Comparison of ENCODE assay signal across 26 cellular contexts in the genomic region with DNA sequence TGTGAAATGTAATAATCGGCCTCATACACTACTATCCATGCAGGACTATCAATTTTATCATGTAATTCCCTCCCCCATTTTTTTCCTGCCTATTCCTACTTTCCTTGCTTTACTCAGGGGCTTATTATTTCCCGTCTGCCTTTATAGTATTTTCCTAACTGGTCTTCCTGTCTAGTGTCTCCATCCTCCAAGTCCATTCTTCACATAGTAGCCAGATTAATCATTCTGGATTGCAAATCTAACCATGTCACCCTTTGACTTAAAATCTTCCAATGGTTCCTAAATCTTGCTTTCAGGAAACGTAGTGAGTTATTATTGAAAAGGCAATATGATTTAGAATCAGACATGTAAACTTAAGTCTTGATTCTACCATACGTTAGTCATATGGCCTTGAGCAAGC.
DNase-seq lines count a peak whose midpoint lies in the region; ATAC-seq, FAIRE-seq and TF ChIP-seq lines count a peak whose summit lies in the region.
"Had no signal": no experiment of that assay in that cellular context is flagged by ENCODE, and none has a peak within 500 bp of the region (broad histone marks: within the 10 kb centered on the region; RNA-seq: fewer than 3 reads in every experiment).

No MANE protein-coding gene starts in this region.

- peaks cover 5% of the 10 kb centered on the region for H3K9me3 Mint-ChIP-seq in astrocyte (ENCODE audit: unreplicated experiment)
- H3K9me3 Mint-ChIP-seq: activated B cell treated with CpG ODN at 0.5 μM for 24 hours; activated T-helper 2 cell treated with anti-CD3 and anti-CD28 coated beads, Interferon-gamma antibody, Interleukin-2, Interleukin-4, amounts not matched to agents 10 μg/mL and 5 μg/mL and 100 μg/mL, durations not matched to agents 14 hours and 24 hours and 36 hours had no signal

- H3K36me3 ChIP-seq in astrocyte (ENCODE audit: insufficient read depth, low read length) (no peaks in the 10 kb centered on the region), left lung (no peaks in the 10 kb centered on the region)
- H3K36me3 ChIP-seq: prostate gland, thyroid gland had no signal

- no peaks in the 10 kb centered on the region for H3K27me3 Mint-ChIP-seq in astrocyte (ENCODE audit: low read depth, unreplicated experiment)
- H3K27me3 Mint-ChIP-seq: activated B cell treated with CpG ODN at 0.5 μM for 24 hours; activated naive CD8-positive, alpha-beta T cell treated with anti-CD3 and anti-CD28 coated beads, Interleukin-2, amount 10 ng/mL, durations not matched to agents 7 days and 5 days had no signal

- intact Hi-C loops in left lung (cut with DNase I), result no loop called here

- H3K9me3 ChIP-seq in astrocyte (ENCODE audit: insufficient read depth, low read depth, low read length) (no peaks in the 10 kb centered on the region), left lung (peaks cover 0 to 2% of the 10 kb centered on the region in 2 donors)
- H3K9me3 ChIP-seq: prostate gland, thyroid gland had no signal

- H3K4me1 ChIP-seq in astrocyte (ENCODE audit: insufficient read depth, low read length) (peaks cover 19% of the 10 kb centered on the region), left lung (peaks cover 0 to 4% of the 10 kb centered on the region in 2 donors)
- H3K4me1 ChIP-seq: prostate gland, thyroid gland had no signal

- H3K36me3 Mint-ChIP-seq in astrocyte (ENCODE audit: low read depth, unreplicated experiment), result peaks cover 13% of the 10 kb centered on the region
- H3K36me3 Mint-ChIP-seq: activated naive CD8-positive, alpha-beta T cell treated with anti-CD3 and anti-CD28 coated beads, Interleukin-2, amount 10 ng/mL, durations not matched to agents 7 days and 5 days had no signal

- H3K79me2 ChIP-seq in astrocyte (ENCODE audit: insufficient read depth, low read length), result no peaks in the 10 kb centered on the region

- H3K4me3 ChIP-seq in astrocyte (ENCODE audit: insufficient read depth, low read depth, low read length) (no peak overlapping the region), fibroblast of villous mesenchyme (ENCODE audit: low read depth, low read length) (no peak overlapping the region), left lung (no peak overlapping the region)
- H3K4me3 ChIP-seq: coronary artery, prostate gland, smooth muscle cell, thyroid gland had no signal

- no peak for TF ChIP-seq CTCF in astrocyte (IDR thresholded peaks at IDR 0.05; ENCODE audit: insufficient read depth, low read depth, low read length)
- TF ChIP-seq CTCF in fibroblast of villous mesenchyme (IDR thresholded peaks at IDR 0.05; ENCODE audit: insufficient read depth, low read depth, low read length), result no peak
- no peak for TF ChIP-seq CTCF in left lung (IDR thresholded peaks at IDR 0.05)

- H3K27ac Mint-ChIP-seq in astrocyte (ENCODE audit: unreplicated experiment), result peak overlapping the region; percentile 90
- H3K27ac Mint-ChIP-seq: activated B cell treated with CpG ODN at 0.5 μM for 24 hours; activated naive CD8-positive, alpha-beta T cell treated with anti-CD3 and anti-CD28 coated beads, Interleukin-2, amount 10 ng/mL, durations not matched to agents 7 days and 5 days; activated T-helper 2 cell treated with anti-CD3 and anti-CD28 coated beads, Interferon-gamma antibody, Interleukin-2, Interleukin-4, amounts not matched to agents 10 μg/mL and 5 μg/mL and 100 μg/mL, durations not matched to agents 14 hours and 24 hours and 36 hours had no signal

- H3K9ac ChIP-seq in astrocyte (ENCODE audit: low read length), result no peak overlapping the region

- DNase-seq in HS-27A (ENCODE audit: low read depth) (peak; percentile 46), astrocyte (ENCODE audit: low read depth) (peak; percentile 79), fibroblast of villous mesenchyme (ENCODE audit: low read depth) (peak; percentile 10), DMS53 treated with DMSO at 0.1 percent for 48 hours (lab: John Stamatoyannopoulos, UW; ENCODE audit: unreplicated experiment) (no peak), left lung (no peak), putamen (ENCODE audit: low spot score) (no peak)
- DNase-seq: activated B cell treated with CpG ODN at 0.5 μM for 24 hours; activated CD4-positive, alpha-beta T cell treated with anti-CD3 and anti-CD28 coated beads, Interleukin-2, amount 50 U/mL, for 4 hours; activated CD8-positive, alpha-beta memory T cell treated with anti-CD3 and anti-CD28 coated beads, Interleukin-2, amount 50 U/mL, for 4 hours; activated naive CD8-positive, alpha-beta T cell treated with anti-CD3 and anti-CD28 coated beads, Interleukin-2, amount 10 ng/mL, durations not matched to agents 7 days and 5 days; COR-L47; GOT3; hippocampal formation; MM.1S; NCI-H1436; NCI-H2171; NCI-H526; stimulated activated naive CD4-positive, alpha-beta T cell treated with Interleukin-2 at 50 U/mL for 16 hours; T-helper 9 cell; thyroid gland had no signal

- peak overlapping the region; percentile 28 for H3K4me3 Mint-ChIP-seq in astrocyte (ENCODE audit: unreplicated experiment)
- H3K4me3 Mint-ChIP-seq: activated B cell treated with CpG ODN at 0.5 μM for 24 hours; activated naive CD8-positive, alpha-beta T cell treated with anti-CD3 and anti-CD28 coated beads, Interleukin-2, amount 10 ng/mL, durations not matched to agents 7 days and 5 days had no signal

- peak; percentile 26 for FAIRE-seq in astrocyte (lab: Jason Lieb, UNC)

- H3K4me2 ChIP-seq in astrocyte (ENCODE audit: low read length), result peak overlapping the region; percentile 67
- H3K4me2 ChIP-seq: smooth muscle cell had no signal

- H3K27me3 ChIP-seq in astrocyte (ENCODE audit: insufficient read depth, low read length) (no peaks in the 10 kb centered on the region), left lung (no peaks in the 10 kb centered on the region)
- H3K27me3 ChIP-seq: thyroid gland had no signal

- H2AFZ ChIP-seq in astrocyte (ENCODE audit: low read depth, low read length), result no peak overlapping the region

- no peaks in the 10 kb centered on the region for H4K20me1 ChIP-seq in astrocyte (ENCODE audit: insufficient read depth, low read length)

- no peak for ATAC-seq in left lung
- ATAC-seq in HG03095 (IDR thresholded peaks at IDR 0.05; ENCODE audit: unreplicated experiment), result no peak

- H3K27ac ChIP-seq in astrocyte (ENCODE audit: low read depth, low read length) (peak overlapping the region; percentile 69), left lung (no peak overlapping the region)
- H3K27ac ChIP-seq: coronary artery, HL-60, prostate gland, thyroid gland had no signal

- H3K4me1 Mint-ChIP-seq in astrocyte (ENCODE audit: low read depth, unreplicated experiment), result peaks cover 16% of the 10 kb centered on the region
- H3K4me1 Mint-ChIP-seq: activated B cell treated with CpG ODN at 0.5 μM for 24 hours; activated naive CD8-positive, alpha-beta T cell treated with anti-CD3 and anti-CD28 coated beads, Interleukin-2, amount 10 ng/mL, durations not matched to agents 7 days and 5 days had no signal

Comparison
In these comparisons a context has a peak if more than half of its experiments do, and no peak if none do; other contexts are left out.
1. DNase-seq: peak in HS-27A (single experiment), astrocyte (single experiment) and fibroblast of villous mesenchyme (single experiment); none in DMS53 treated with DMSO at 0.1 percent for 48 hours (single experiment), left lung (0 of 2) and putamen (single experiment).